Comparison of ENCODE assay signal across 21 cellular contexts in genomic region chr15:55823699-55824098, GRCh38.
DNase-seq lines count a peak whose midpoint lies in the region; ATAC-seq and TF ChIP-seq lines count a peak whose summit lies in the region.
"Had no signal": no experiment of that assay in that cellular context is flagged by ENCODE, and none has a peak within 500 bp of the region (broad histone marks: within the 10 kb centered on the region; RNA-seq: fewer than 3 reads in every experiment).

No MANE protein-coding gene starts in this region.

- H3K27me3 ChIP-seq in SK-N-SH (ENCODE audit: insufficient read depth) (no peaks in the 10 kb centered on the region), osteoblast (ENCODE audit: insufficient read depth, low read length) (no peaks in the 10 kb centered on the region)

- H3K4me3 ChIP-seq in AG10803 (ENCODE audit: low read length) (no peak overlapping the region), SK-N-SH (ENCODE audit: low read depth in 2 of 2, low read length in 1 of 2) (no peak overlapping the region), fibroblast of villous mesenchyme (ENCODE audit: low read depth, low read length) (no peak overlapping the region), osteoblast (ENCODE audit: insufficient read depth, low read length) (no peak overlapping the region)

- H3K36me3 ChIP-seq in SK-N-SH (replicated peaks in 1 of 2; ENCODE audit: control insufficient read depth in 1 of 2, insufficient read depth in 2 of 2, low read length in 1 of 2) (peaks cover 7% of the 10 kb centered on the region in 2 experiments), osteoblast (ENCODE audit: insufficient read depth, low read length) (peaks cover 13% of the 10 kb centered on the region)

- H3K9me3 ChIP-seq in SK-N-SH: no peaks in the 10 kb centered on the region
- no peaks in the 10 kb centered on the region for H3K9me3 ChIP-seq in osteoblast (ENCODE audit: low read depth, low read length)

- peaks cover 39% of the 10 kb centered on the region for H3F3A ChIP-seq in SK-N-SH (replicated peaks; ENCODE audit: insufficient read depth)

- no peak for TF ChIP-seq CTCF in AG10803 (conservative IDR thresholded peaks at IDR 0.05; ENCODE audit: low read length)
- TF ChIP-seq CTCF in SK-N-SH (IDR thresholded peaks at IDR 0.05): no peak
- no peak for TF ChIP-seq CTCF in fibroblast of villous mesenchyme (IDR thresholded peaks at IDR 0.05; ENCODE audit: insufficient read depth, low read depth, low read length)
- TF ChIP-seq CTCF in osteoblast (IDR thresholded peaks at IDR 0.05; ENCODE audit: extremely low read depth, low read depth, low read length): no peak

- TF ChIP-seq RAD21 in SK-N-SH (IDR thresholded peaks at IDR 0.05; ENCODE audit: low read length): no peak

- peaks cover 14 to 20% of the 10 kb centered on the region in 2 experiments for H3K4me1 ChIP-seq in SK-N-SH (ENCODE audit: control insufficient read depth in 1 of 2, insufficient read depth in 2 of 2, low read depth in 1 of 2, low read length in 1 of 2)
- peaks cover 17% of the 10 kb centered on the region for H3K4me1 ChIP-seq in osteoblast (ENCODE audit: insufficient read depth, low read length)

- no peaks in the 10 kb centered on the region; the same call in 1 of the 2 replicates for H3K9me2 ChIP-seq in SK-N-SH

- CTCF ChIA-PET in SK-N-SH (lab: Yijun Ruan, JAX): interaction anchor here (2.4 to 3.7 kb wide), 2 partner anchors 22 to 24 kb away, joined by 8 to 11 read pairs; no protein-coding TSS in a partner anchor

- WGBS in SK-N-SH (ENCODE audit: low lambda C conversion rate): 24% methylated on average over 1 of the region's 1 CpG

- no peak for ATAC-seq in GM21390 (IDR thresholded peaks at IDR 0.05; ENCODE audit: unreplicated experiment)
- ATAC-seq in GM18909 (IDR thresholded peaks at IDR 0.05; ENCODE audit: poor library complexity, unreplicated experiment): no peak
- ATAC-seq in GM18502 (IDR thresholded peaks at IDR 0.05; ENCODE audit: poor library complexity, unreplicated experiment): no peak
- ATAC-seq: CD8-positive, alpha-beta T cell; natural killer cell treated with Interleukin-12 subunit alpha and Interleukin-12 subunit beta and Interleukin-15 and Interleukin-18, amount 100 ng/mL, for 72 hours; T-cell had no signal

- peak overlapping the region; percentile 28 to 62 for H3K27ac ChIP-seq in SK-N-SH (ENCODE audit: low read depth in 2 of 2, low read length in 1 of 2)
- H3K27ac ChIP-seq in osteoblast (ENCODE audit: low read depth, low read length): peak overlapping the region; percentile 15

- TF ChIP-seq EP300 in SK-N-SH (IDR thresholded peaks at IDR 0.05; ENCODE audit: borderline replicate concordance in 1 of 2, low read depth in 1 of 2, low read length in 1 of 2): no peak

- H3K9ac ChIP-seq in SK-N-SH: no peak overlapping the region

- H3K79me2 ChIP-seq in SK-N-SH (ENCODE audit: insufficient read depth) (no peaks in the 10 kb centered on the region), osteoblast (ENCODE audit: insufficient read depth, low read length) (no peaks in the 10 kb centered on the region)

- DNase-seq in AG10803 (ENCODE audit: low read depth) (peak; percentile 38), SK-N-SH (no peak), fibroblast of villous mesenchyme (ENCODE audit: low read depth) (peak; percentile 62), osteoblast (ENCODE audit: insufficient read length, low spot score, missing footprints) (peak; percentile 53), NCI-H1694 (lab: John Stamatoyannopoulos, UW) (no peak)
- DNase-seq: activated CD4-positive, alpha-beta T cell treated with anti-CD3 and anti-CD28 coated beads, Interleukin-2, amount 10 ng/mL, durations not matched to agents 24 days and 14 days; CD8-positive, alpha-beta T cell; central memory CD4-positive, alpha-beta T cell; DMS53; effector CD4-positive, alpha-beta T cell; hippocampal formation; mesendoderm; NCI-H1930; NK-92 treated with Interleukin-12 subunit alpha and Interleukin-12 subunit beta, amount 100 ng/mL, for 24 hours; RPMI8226; stimulated activated CD8-positive, alpha-beta memory T cell treated with anti-CD3 and anti-CD28 coated beads, Interleukin-4, amount 100 ng/mL, for 48 hours; T-cell had no signal

- H3K4me2 ChIP-seq in SK-N-SH (peak overlapping the region; percentile 29; the same call in 1 of the 2 replicates), osteoblast (ENCODE audit: insufficient read depth, low read length) (peak overlapping the region; percentile 59)

- POLR2A ChIA-PET in SK-N-SH (lab: Yijun Ruan, JAX): no interaction called here

- no peak overlapping the region for H2AFZ ChIP-seq in SK-N-SH (ENCODE audit: low read depth)
- no peak overlapping the region for H2AFZ ChIP-seq in osteoblast (ENCODE audit: low read length)

- H4K20me1 ChIP-seq in SK-N-SH (ENCODE audit: insufficient read depth) (no peaks in the 10 kb centered on the region), osteoblast (ENCODE audit: insufficient read depth, low read length) (no peaks in the 10 kb centered on the region)

TF ChIP-seq in SK-N-SH, 30 proteins besides CTCF, POLR2A, EP300 and RAD21:
- no peak for TF ChIP-seq MXI1 (IDR thresholded peaks at IDR 0.05; ENCODE audit: low read depth, low read length)
- TF ChIP-seq USF1 (IDR thresholded peaks at IDR 0.05; ENCODE audit: borderline replicate concordance, low read depth): 0 out of 2 replicates have a peak, but pooled peaks have one; percentile 6

Comparison
In these comparisons a context has a peak if more than half of its experiments do, and no peak if none do; other contexts are left out.
1. DNase-seq: peak in AG10803 (single experiment), fibroblast of villous mesenchyme (single experiment) and osteoblast (single experiment); none in SK-N-SH (single experiment) and NCI-H1694 (single experiment).